ENCODE assay signal across 19 cellular contexts in genomic region chr4:152223600-152223999, GRCh38.
DNase-seq lines count a peak whose midpoint lies in the region; ATAC-seq, FAIRE-seq and TF ChIP-seq lines count a peak whose summit lies in the region.
"Had no signal": no experiment of that assay in that cellular context is flagged by ENCODE, and none has a peak within 500 bp of the region (broad histone marks: within the 10 kb centered on the region; RNA-seq: fewer than 3 reads in every experiment).

No MANE protein-coding gene starts in this region.

- no TSS peak for BruUV-seq in K562 (replicated peaks; lab: Mats Ljungman, UMichigan)

- no peaks in the 10 kb centered on the region for H3K79me2 ChIP-seq in DND-41 (ENCODE audit: insufficient read depth, low read length)
- H3K79me2 ChIP-seq in K562 (ENCODE audit: control insufficient read depth, insufficient read depth, low read length) = no peaks in the 10 kb centered on the region
- no peaks in the 10 kb centered on the region for H3K79me2 ChIP-seq in hepatocyte

- H2AFZ ChIP-seq in DND-41 (ENCODE audit: low read depth, low read length) (no peak overlapping the region; the same call in 1 of the 2 replicates), K562 (ENCODE audit: low read depth, low read length) (no peak overlapping the region), hepatocyte (no peak overlapping the region)

- H3K9ac ChIP-seq in DND-41 (ENCODE audit: low read depth, low read length) (no peak overlapping the region), K562 (ENCODE audit: insufficient read depth in 1 of 2, low read depth in 2 of 2, low read length in 2 of 2) (no peak overlapping the region)

- H4K20me1 ChIP-seq in DND-41 (ENCODE audit: insufficient read depth, low read length) = no peaks in the 10 kb centered on the region
- no peaks in the 10 kb centered on the region; the same call in 1 of the 2 replicates for H4K20me1 ChIP-seq in K562 (replicated peaks; ENCODE audit: control insufficient read depth, insufficient read depth, low read length)
- H4K20me1 ChIP-seq in hepatocyte (ENCODE audit: insufficient read depth, poor library complexity, severe bottlenecking) = no peaks in the 10 kb centered on the region

- H3K9me3 ChIP-seq in DND-41 (ENCODE audit: insufficient read depth, low read length, severe bottlenecking) = peaks cover 7% of the 10 kb centered on the region
- H3K9me3 ChIP-seq in K562 (replicated peaks; ENCODE audit: control insufficient read depth, insufficient read depth, low read depth, low read length) = no peaks in the 10 kb centered on the region
- H3K9me3 ChIP-seq in hepatocyte (ENCODE audit: low read depth) = no peaks in the 10 kb centered on the region

- DNase-seq in DND-41 (no peak), K562 (ENCODE audit: extremely low read depth in 1 of 4, low spot score in 3 of 4) (no peak), hepatocyte (ENCODE audit: low spot score) (no peak)
- no peak for DNase-seq in activated CD4-positive, alpha-beta memory T cell treated with anti-CD3 and anti-CD28 coated beads for 36 hours
- no peak for DNase-seq in activated CD4-positive, alpha-beta T cell treated with anti-CD3 and anti-CD28 coated beads, Interleukin-2, amount 50 U/mL, for 1 hour
- DNase-seq in activated effector memory CD4-positive, alpha-beta T cell treated with Interleukin-2 at 50 U/mL for 16 hours = no peak
- DNase-seq: C1 segment of cervical spinal cord; CD8-positive, alpha-beta T cell; COR-L47; DMS153; DMS79 treated with DMSO at 0.1 percent for 48 hours; GDM1; HCEC 1CT; KBM-7 had no signal

- no peaks in the 10 kb centered on the region for H3K27me3 Mint-ChIP-seq in activated CD4-positive, alpha-beta memory T cell treated with anti-CD3 and anti-CD28 coated beads for 36 hours

- ATAC-seq in DND-41 (ENCODE audit: insufficient read depth, low read depth) = no peak
- no peak for ATAC-seq in K562
- no peak for ATAC-seq in HG03097 (IDR thresholded peaks at IDR 0.05; ENCODE audit: low FRiP score, unreplicated experiment)
- ATAC-seq: CD8-positive, alpha-beta T cell had no signal

- no peak for TF ChIP-seq POLR2A in K562 (conservative IDR thresholded peaks at IDR 0.05)

- H3K27me3 ChIP-seq in DND-41 (ENCODE audit: insufficient read depth, low read length, poor library complexity) (no peaks in the 10 kb centered on the region), K562 (ENCODE audit: control insufficient read depth in 2 of 2, insufficient read depth in 2 of 2, low read length in 2 of 2) (peaks cover 0 to 16% of the 10 kb centered on the region in 2 experiments; a peak in 2 of 5 replicates), hepatocyte (no peaks in the 10 kb centered on the region)

- H3K36me3 ChIP-seq in DND-41 (ENCODE audit: insufficient read depth, low read length) (no peaks in the 10 kb centered on the region), K562 (ENCODE audit: control insufficient read depth, insufficient read depth, low read length) (no peaks in the 10 kb centered on the region), hepatocyte (replicated peaks; ENCODE audit: insufficient read depth, low read depth) (no peaks in the 10 kb centered on the region)

- TF ChIP-seq RAD21 in K562 (CRISPR knock-in tag; conservative IDR thresholded peaks at IDR 0.05 in 1 of 2, IDR thresholded peaks at IDR 0.05 in 1 of 2) = no peak

- no peak for FAIRE-seq in K562 (lab: Jason Lieb, UNC)
- FAIRE-seq: A204.1, D721Med, GM19239 had no signal

- H3K4me3 Mint-ChIP-seq in activated CD4-positive, alpha-beta memory T cell treated with anti-CD3 and anti-CD28 coated beads for 36 hours = no peak overlapping the region
- H3K4me3 Mint-ChIP-seq: B cell; CD8-positive, alpha-beta T cell had no signal

- no peak overlapping the region for H3K4me3 ChIP-seq in DND-41 (ENCODE audit: low read depth in 1 of 2, low read length in 2 of 2)
- no peak overlapping the region for H3K4me3 ChIP-seq in K562
- no peak overlapping the region for H3K4me3 ChIP-seq in hepatocyte

- H3K4me1 Mint-ChIP-seq in activated CD4-positive, alpha-beta memory T cell treated with anti-CD3 and anti-CD28 coated beads for 36 hours (ENCODE audit: low read depth) = peaks cover 20% of the 10 kb centered on the region
- H3K4me1 Mint-ChIP-seq: B cell had no signal

- no peaks in the 10 kb centered on the region for H3K9me2 ChIP-seq in hepatocyte (replicated peaks; ENCODE audit: insufficient read depth)

- intact Hi-C loops in K562 (cut with micrococcal nuclease) = no loop called here
- intact Hi-C loops in activated CD4-positive, alpha-beta memory T cell treated with anti-CD3 and anti-CD28 coated beads for 36 hours (cut with micrococcal nuclease) = no loop called here

- 9% methylated on average over 4 of the region's 4 CpGs for WGBS in K562 (ENCODE audit: insufficient coverage, low coverage, missing lambda C conversion rate)
- WGBS in hepatocyte (ENCODE audit: low lambda C conversion rate, missing lambda C conversion rate) = 84% methylated on average over 4 of the region's 4 CpGs

- TF ChIP-seq EP300 in K562 (IDR thresholded peaks at IDR 0.05; ENCODE audit: low read length) = no peak

- no peak for TF ChIP-seq CTCF in DND-41 (IDR thresholded peaks at IDR 0.05; ENCODE audit: borderline replicate concordance, extremely low read depth, low read length, poor library complexity, severe bottlenecking)
- no peak for TF ChIP-seq CTCF in K562 (IDR thresholded peaks at IDR 0.05 in 2 of 3, conservative IDR thresholded peaks at IDR 0.05 in 1 of 3; ENCODE audit: insufficient read depth in 2 of 3, low read depth in 1 of 3, low read length in 3 of 3)
- TF ChIP-seq CTCF in hepatocyte (IDR thresholded peaks at IDR 0.05; ENCODE audit: poor library complexity) = no peak

- no peaks in the 10 kb centered on the region for H3K4me1 ChIP-seq in DND-41 (ENCODE audit: insufficient read depth, low read length)
- no peaks in the 10 kb centered on the region for H3K4me1 ChIP-seq in K562 (replicated peaks in 1 of 2; ENCODE audit: control insufficient read depth in 2 of 2, insufficient read depth in 2 of 2, low read length in 2 of 2)
- H3K4me1 ChIP-seq in hepatocyte (ENCODE audit: insufficient read depth) = peaks cover 13% of the 10 kb centered on the region

- in situ Hi-C loops in K562 (cut with MboI) = no loop called here

- H3K9me1 ChIP-seq in K562 (ENCODE audit: control insufficient read depth, insufficient read depth, low read length) = no peaks in the 10 kb centered on the region

- no peaks in the 10 kb centered on the region for H3K9me3 Mint-ChIP-seq in activated CD4-positive, alpha-beta memory T cell treated with anti-CD3 and anti-CD28 coated beads for 36 hours

- no peak overlapping the region for H3K27ac Mint-ChIP-seq in activated CD4-positive, alpha-beta memory T cell treated with anti-CD3 and anti-CD28 coated beads for 36 hours
- H3K27ac Mint-ChIP-seq: B cell; CD8-positive, alpha-beta T cell had no signal

- H3K27ac ChIP-seq in DND-41 (ENCODE audit: low read length) (0 out of 2 replicates have a peak overlapping the region, but pooled peaks have one; percentile 15), K562 (ENCODE audit: extremely low read depth, low read depth, low read length) (no peak overlapping the region), hepatocyte (peak overlapping the region; percentile 85)

- H3K4me2 ChIP-seq in DND-41 (ENCODE audit: insufficient read depth, low read length) = no peak overlapping the region
- no peak overlapping the region for H3K4me2 ChIP-seq in K562 (ENCODE audit: insufficient read depth, low read length)
- H3K4me2 ChIP-seq in hepatocyte = no peak overlapping the region

- no peaks in the 10 kb centered on the region for H3K36me3 Mint-ChIP-seq in activated CD4-positive, alpha-beta memory T cell treated with anti-CD3 and anti-CD28 coated beads for 36 hours
- H3K36me3 Mint-ChIP-seq: CD8-positive, alpha-beta T cell had no signal

- POLR2A ChIA-PET in K562 (lab: Yijun Ruan, JAX) = no interaction called here
- POLR2A ChIA-PET in activated CD4-positive, alpha-beta memory T cell treated with anti-CD3 and anti-CD28 coated beads for 36 hours (lab: Charles Lee) = no interaction called here

- CTCF ChIA-PET in K562 (lab: Yijun Ruan, JAX; ENCODE audit: low intra/inter-chr PET ratio) = no interaction called here
- CTCF ChIA-PET in activated CD4-positive, alpha-beta memory T cell treated with anti-CD3 and anti-CD28 coated beads for 36 hours (lab: Charles Lee) = no interaction called here

TF ChIP-seq in K562, 482 proteins besides CTCF, POLR2A, EP300 and RAD21:
- TF ChIP-seq HMBOX1 (IDR thresholded peaks at IDR 0.05) = peak; percentile 35; the same call in 1 of the 2 replicates
- no peak for TF ChIP-seq TAF9B (IDR thresholded peaks at IDR 0.05; ENCODE audit: partially characterized antibody)
- TF ChIP-seq RB1 (IDR thresholded peaks at IDR 0.05; ENCODE audit: low read depth) = no peak
- no peak for TF ChIP-seq ATF1 (CRISPR knock-in tag; IDR thresholded peaks at IDR 0.05)
- 0 out of 2 replicates have a peak, but pooled peaks have one; percentile 1 for TF ChIP-seq ATF1 (tag; IDR thresholded peaks at IDR 0.05)
- TF ChIP-seq ARID1B (IDR thresholded peaks at IDR 0.05) = 0 out of 2 replicates have a peak, but pooled peaks have one; percentile 14
- TF ChIP-seq CBFA2T3 (IDR thresholded peaks at IDR 0.05) = peak; percentile 28; the same call in 1 of the 2 replicates
- TF ChIP-seq RCOR1 (IDR thresholded peaks at IDR 0.05; ENCODE audit: borderline replicate concordance in 1 of 2, low read depth in 2 of 2, low read length in 2 of 2) = peak in 1 of 2 experiments; percentile 49; a peak in 1 of 4 replicates
- TF ChIP-seq NCOR1 (IDR thresholded peaks at IDR 0.05) = peak; percentile 31; the same call in 1 of the 2 replicates
